Comparison of ENCODE assay signal across 38 cellular contexts in the genomic region with DNA sequence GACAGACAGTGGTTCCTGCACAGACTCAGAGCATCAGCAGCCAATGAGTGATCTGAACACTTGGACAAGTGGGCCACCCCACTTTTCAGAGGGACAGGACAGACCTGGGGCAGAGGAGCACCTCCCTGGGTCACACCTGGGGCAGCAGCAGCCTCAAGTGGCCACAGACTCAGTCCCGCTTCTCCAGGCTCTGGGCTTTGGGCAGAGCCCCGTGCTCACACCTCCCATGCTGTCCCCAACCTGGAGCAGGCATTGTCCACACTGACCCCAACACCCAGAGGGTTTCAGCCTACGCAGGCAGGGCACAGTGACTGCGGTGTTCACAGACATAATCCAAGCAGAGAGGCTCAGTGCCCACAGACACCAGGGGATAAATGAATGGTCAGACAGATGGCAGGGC.
"Had no signal": no experiment of that assay in that cellular context is flagged by ENCODE, and none has a peak within 500 bp of the region (broad histone marks: within the 10 kb centered on the region; RNA-seq: fewer than 3 reads in every experiment).

No MANE protein-coding gene starts in this region.

- H3K36me3 ChIP-seq: ascending aorta, breast epithelium, Peyer's patch, SJSA1 had no signal

- H3K27me3 ChIP-seq: ascending aorta, Peyer's patch had no signal

- DNase-seq: activated CD4-positive, alpha-beta T cell treated with anti-CD3 and anti-CD28 coated beads for 1 hour; activated CD4-positive, alpha-beta T cell treated with anti-CD3 and anti-CD28 coated beads, Interleukin-2, amount 10 ng/mL, durations not matched to agents 24 days and 14 days; activated CD4-positive, alpha-beta T cell treated with anti-CD3 and anti-CD28 coated beads, Interleukin-2, amount 50 U/mL, for 4 hours; activated CD4-positive, CD25-positive, alpha-beta regulatory T cell; activated CD8-positive, alpha-beta T cell treated with anti-CD3 and anti-CD28 coated beads for 36 hours; activated gamma-delta T cell; activated naive CD4-positive, alpha-beta T cell treated with Interleukin-2 at 50 U/mL for 16 hours; activated naive CD8-positive, alpha-beta T cell treated with anti-CD3 and anti-CD28 coated beads, Interleukin-2, amount 10 ng/mL, durations not matched to agents 7 days and 5 days; activated T-cell treated with anti-CD3 and anti-CD28 coated beads, Interleukin-2, amount 50 U/mL, for 1 hour; activated T-cell treated with anti-CD3 and anti-CD28 coated beads, Interleukin-2, amount 50 U/mL, for 72 hours; amygdala; NCI-H1092 treated with DMSO at 0.1 percent for 48 hours; NCI-H1417; NCI-H146; NCI-H187; NCI-H2029 treated with DMSO at 0.1 percent for 48 hours; NCI-H2107; NCI-H2171; NCI-H510A; NCI-H526; NCI-H748 treated with DMSO at 0.1 percent for 48 hours; NK-92 treated with Interleukin-12 subunit alpha and Interleukin-12 subunit beta, amount 100 ng/mL, for 24 hours; PC-3; Peyer's patch; RPMI8226; SHP77 treated with DMSO at 0.1 percent for 48 hours; SW 1271; T-helper 1 cell; T-helper 2 cell; T-helper 9 cell had no signal

- H3K27me3 Mint-ChIP-seq: activated CD4-positive, alpha-beta T cell treated with anti-CD3 and anti-CD28 coated beads, Interleukin-2, amount 10 ng/mL, durations not matched to agents 24 days and 14 days had no signal

- H3K36me3 Mint-ChIP-seq: activated naive CD4-positive, alpha-beta T cell treated with anti-CD3 and anti-CD28 coated beads, Interleukin-2, amount 50 U/mL, for 24 hours; activated naive CD8-positive, alpha-beta T cell treated with anti-CD3 and anti-CD28 coated beads, Interleukin-2, amount 10 ng/mL, durations not matched to agents 7 days and 5 days had no signal

- H3K4me1 ChIP-seq: ascending aorta, breast epithelium, Peyer's patch, SJSA1 had no signal

- H3K9me3 Mint-ChIP-seq: activated CD4-positive, alpha-beta T cell treated with anti-CD3 and anti-CD28 coated beads, Interleukin-2, amount 10 ng/mL, durations not matched to agents 24 days and 14 days; activated naive CD4-positive, alpha-beta T cell treated with anti-CD3 and anti-CD28 coated beads, Interleukin-2, amount 50 U/mL, for 24 hours; activated T-helper 17 cell treated with anti-CD3 and anti-CD28 coated beads, Interleukin-2, amount 50 U/mL, for 72 hours had no signal

- H3K4me3 ChIP-seq: ascending aorta, breast epithelium, K562, Peyer's patch, SJSA1 had no signal

- H3K27ac Mint-ChIP-seq: activated CD4-positive, alpha-beta T cell treated with anti-CD3 and anti-CD28 coated beads, Interleukin-2, amount 10 ng/mL, durations not matched to agents 24 days and 14 days; activated CD8-positive, alpha-beta T cell treated with anti-CD3 and anti-CD28 coated beads for 36 hours; activated naive CD4-positive, alpha-beta T cell treated with anti-CD3 and anti-CD28 coated beads, Interleukin-2, amount 50 U/mL, for 24 hours; activated naive CD8-positive, alpha-beta T cell treated with anti-CD3 and anti-CD28 coated beads, Interleukin-2, amount 10 ng/mL, durations not matched to agents 7 days and 5 days; activated T-cell treated with anti-CD3 and anti-CD28 coated beads, Interleukin-2, amount 50 U/mL, for 72 hours; activated T-helper 17 cell treated with anti-CD3 and anti-CD28 coated beads, Interleukin-2, amount 50 U/mL, for 72 hours had no signal

- H3K4me3 Mint-ChIP-seq: activated CD4-positive, alpha-beta T cell treated with anti-CD3 and anti-CD28 coated beads, Interleukin-2, amount 10 ng/mL, durations not matched to agents 24 days and 14 days; activated CD8-positive, alpha-beta T cell treated with anti-CD3 and anti-CD28 coated beads for 36 hours; activated naive CD4-positive, alpha-beta T cell treated with anti-CD3 and anti-CD28 coated beads, Interleukin-2, amount 50 U/mL, for 24 hours; activated naive CD8-positive, alpha-beta T cell treated with anti-CD3 and anti-CD28 coated beads, Interleukin-2, amount 10 ng/mL, durations not matched to agents 7 days and 5 days; activated T-cell treated with anti-CD3 and anti-CD28 coated beads, Interleukin-2, amount 50 U/mL, for 72 hours; activated T-helper 17 cell treated with anti-CD3 and anti-CD28 coated beads, Interleukin-2, amount 50 U/mL, for 72 hours had no signal

- H3K9me3 ChIP-seq: ascending aorta, breast epithelium, Peyer's patch, SJSA1 had no signal

- H3K27ac ChIP-seq: ascending aorta, breast epithelium, Peyer's patch, SJSA1, VCaP had no signal

- ATAC-seq: activated CD8-positive, alpha-beta T cell treated with anti-CD3 and anti-CD28 coated beads for 36 hours; activated T-cell treated with anti-CD3 and anti-CD28 coated beads, Interleukin-2, amount 50 U/mL, for 72 hours; activated T-helper 17 cell treated with anti-CD3 and anti-CD28 coated beads, Interleukin-2, amount 50 U/mL, for 72 hours; K562; PC-3; SK-N-SH treated with all-trans-retinoic acid at 6 μM for 48 hours had no signal

- H3K4me1 Mint-ChIP-seq: activated CD4-positive, alpha-beta T cell treated with anti-CD3 and anti-CD28 coated beads, Interleukin-2, amount 10 ng/mL, durations not matched to agents 24 days and 14 days; activated naive CD4-positive, alpha-beta T cell treated with anti-CD3 and anti-CD28 coated beads, Interleukin-2, amount 50 U/mL, for 24 hours; activated naive CD8-positive, alpha-beta T cell treated with anti-CD3 and anti-CD28 coated beads, Interleukin-2, amount 10 ng/mL, durations not matched to agents 7 days and 5 days; activated T-helper 17 cell treated with anti-CD3 and anti-CD28 coated beads, Interleukin-2, amount 50 U/mL, for 72 hours had no signal
